In the genomic region with DNA sequence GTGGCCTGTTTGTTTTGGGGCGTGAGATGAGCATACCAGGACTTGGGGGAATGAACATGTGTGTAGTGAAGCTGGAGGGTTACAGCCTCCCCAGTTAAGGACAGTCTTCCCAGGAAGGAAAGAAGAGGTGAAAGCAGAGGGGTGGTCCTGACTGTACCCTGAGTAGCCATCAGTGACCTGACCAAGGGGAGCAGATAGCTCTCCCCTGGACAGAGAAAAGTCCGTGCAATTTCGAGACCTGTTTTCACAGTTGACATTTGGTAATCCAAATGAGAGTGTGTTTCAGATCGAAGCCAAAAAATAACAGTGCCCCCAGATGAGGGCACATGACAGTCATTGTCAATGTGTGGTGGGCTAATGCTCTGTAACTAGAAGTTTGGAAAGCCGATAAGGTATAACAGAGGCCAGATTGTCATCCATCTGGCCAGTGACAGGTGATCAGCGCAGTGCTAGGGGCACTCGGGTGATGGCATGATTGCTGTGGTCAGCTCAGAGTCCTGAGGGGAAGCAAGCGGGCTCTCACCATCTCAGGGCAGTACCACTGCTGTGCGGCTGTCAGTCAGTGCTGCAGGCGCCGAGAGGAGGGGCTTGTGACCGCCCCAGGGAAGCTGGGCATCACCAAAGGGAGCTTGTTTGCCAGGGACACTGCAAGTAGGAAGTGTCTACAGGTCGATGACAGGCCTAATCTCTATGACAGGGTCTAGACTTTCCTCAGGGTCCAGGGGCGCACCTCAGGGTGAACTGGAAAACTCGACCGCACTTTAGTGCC, we compare ENCODE assay signal across 8 cellular contexts. TPM values are rescaled to one million over a fixed set of nuclear protein-coding genes. Genes with fewer than 3 reads are reported as not detected.
DNase-seq lines count a peak whose midpoint lies in the region; ATAC-seq and TF ChIP-seq lines count a peak whose summit lies in the region.

No MANE protein-coding gene starts in this region.

- peaks cover 46 to 76% (median 69%) of the 10 kb centered on the region in 11 experiments for H3K36me3 ChIP-seq in BLaER1 treated with 17β-estradiol and CSF1 and Interleukin-3, amounts not matched to agents 10 nM and 100 nM
- H3K36me3 ChIP-seq in HUES64 (ENCODE audit: insufficient read depth, low read length) (peaks cover 62% of the 10 kb centered on the region), tibial artery (peaks cover 8 to 44% (median 33%) of the 10 kb centered on the region in 3 donors)

- no peak for DNase-seq in activated naive CD8-positive, alpha-beta T cell treated with anti-CD3 and anti-CD28 coated beads, Interleukin-2, amount 50 U/mL, for 24 hours
- no peak for DNase-seq in tibial artery
- no peak for DNase-seq in GDM1 (lab: John Stamatoyannopoulos, UW)
- no peak for DNase-seq in KG1 (lab: John Stamatoyannopoulos, UW)

- H3K9me3 ChIP-seq in BLaER1 treated with 17β-estradiol and CSF1 and Interleukin-3, amounts not matched to agents 10 nM and 100 nM (replicated peaks in 1 of 11), result no peaks in the 10 kb centered on the region
- H3K9me3 ChIP-seq in HUES64 (ENCODE audit: insufficient read depth, low read depth, low read length) (no peaks in the 10 kb centered on the region), tibial artery (no peaks in the 10 kb centered on the region)

- H3K27ac Mint-ChIP-seq in activated naive CD8-positive, alpha-beta T cell treated with anti-CD3 and anti-CD28 coated beads, Interleukin-2, amount 50 U/mL, for 24 hours, result peak overlapping the region; percentile 98

- no peaks in the 10 kb centered on the region for H3K9me3 Mint-ChIP-seq in activated naive CD8-positive, alpha-beta T cell treated with anti-CD3 and anti-CD28 coated beads, Interleukin-2, amount 50 U/mL, for 24 hours

- H3K4me1 Mint-ChIP-seq in activated naive CD8-positive, alpha-beta T cell treated with anti-CD3 and anti-CD28 coated beads, Interleukin-2, amount 50 U/mL, for 24 hours, result peaks cover 38% of the 10 kb centered on the region

- H3K4me3 Mint-ChIP-seq in activated naive CD8-positive, alpha-beta T cell treated with anti-CD3 and anti-CD28 coated beads, Interleukin-2, amount 50 U/mL, for 24 hours, result peak overlapping the region; percentile 93

- WGBS in HUES64, result 50% methylated on average over 16 of the region's 16 CpGs

- H3K27me3 ChIP-seq in BLaER1 treated with 17β-estradiol and CSF1 and Interleukin-3, amounts not matched to agents 10 nM and 100 nM, result no peaks in the 10 kb centered on the region
- H3K27me3 ChIP-seq in HUES64 (ENCODE audit: insufficient read depth, low read length) (no peaks in the 10 kb centered on the region), layer of hippocampus (ENCODE audit: control insufficient read depth, insufficient read depth, low read length) (no peaks in the 10 kb centered on the region), tibial artery (no peaks in the 10 kb centered on the region)

- H3K36me3 Mint-ChIP-seq in activated naive CD8-positive, alpha-beta T cell treated with anti-CD3 and anti-CD28 coated beads, Interleukin-2, amount 50 U/mL, for 24 hours (ENCODE audit: low read depth), result peaks cover 62% of the 10 kb centered on the region

- peaks cover 8 to 84% (median 54%) of the 10 kb centered on the region in 11 experiments; a peak in 20 of 22 replicates for H4K20me1 ChIP-seq in BLaER1 treated with 17β-estradiol and CSF1 and Interleukin-3, amounts not matched to agents 10 nM and 100 nM

- H3K27me3 Mint-ChIP-seq in activated naive CD8-positive, alpha-beta T cell treated with anti-CD3 and anti-CD28 coated beads, Interleukin-2, amount 50 U/mL, for 24 hours, result no peaks in the 10 kb centered on the region

- peak overlapping the region; percentile 87 to 98 (median 95); a peak in 17 of 22 replicates for H3K27ac ChIP-seq in BLaER1 treated with 17β-estradiol and CSF1 and Interleukin-3, amounts not matched to agents 10 nM and 100 nM
- H3K27ac ChIP-seq in HUES64 (ENCODE audit: low read depth, low read length) (no peak overlapping the region), layer of hippocampus (ENCODE audit: low read depth, low read length) (peak overlapping the region; percentile 21), tibial artery (peak overlapping the region; percentile 88 to 98)

- peak overlapping the region; percentile 82 to 99 (median 91) for H3K4me2 ChIP-seq in BLaER1 treated with 17β-estradiol and CSF1 and Interleukin-3, amounts not matched to agents 10 nM and 100 nM

- intact Hi-C loops in tibial artery (cut with DNase I; ENCODE audit: low total_unique reads), result loop anchor here (5.0 kb wide), 1 partner anchor 43 kb away; the partner anchor contains the start of gene SPAG9

- H3K4me1 ChIP-seq in BLaER1 treated with 17β-estradiol and CSF1 and Interleukin-3, amounts not matched to agents 10 nM and 100 nM, result peaks cover 25 to 44% (median 30%) of the 10 kb centered on the region in 10 experiments
- peaks cover 2% of the 10 kb centered on the region for H3K4me1 ChIP-seq in HUES64 (ENCODE audit: insufficient read depth, low read length)
- H3K4me1 ChIP-seq in tibial artery, result peaks cover 0 to 21% (median 15%) of the 10 kb centered on the region in 4 donors

- peak overlapping the region; percentile 68 to 90 (median 82) for H3K4me3 ChIP-seq in BLaER1 treated with 17β-estradiol and CSF1 and Interleukin-3, amounts not matched to agents 10 nM and 100 nM
- H3K4me3 ChIP-seq in HUES64 (ENCODE audit: low read length) (peak overlapping the region; percentile 90), tibial artery (peak overlapping the region; percentile 98 to 99)

- ATAC-seq in activated naive CD8-positive, alpha-beta T cell treated with anti-CD3 and anti-CD28 coated beads, Interleukin-2, amount 50 U/mL, for 24 hours, result no peak
- no peak for ATAC-seq in GM19452 (IDR thresholded peaks at IDR 0.05; ENCODE audit: unreplicated experiment)

- H3K9ac ChIP-seq in BLaER1 treated with 17β-estradiol and CSF1 and Interleukin-3, amounts not matched to agents 10 nM and 100 nM, result peak overlapping the region; percentile 92 to 97 (median 95)
- peak overlapping the region; percentile 62; the same call in 1 of the 2 replicates for H3K9ac ChIP-seq in HUES64 (ENCODE audit: low read depth, low read length)

- TF ChIP-seq CTCF in tibial artery (IDR thresholded peaks at IDR 0.05), result no peak

RNA-seq across cellular contexts. Expression of gene NME2, which starts 1.1 kb away (rescaled TPM):
- polyA plus RNA-seq in HUES64 (2013, experiment 1 of 2), result 529 TPM
- 477 TPM for polyA plus RNA-seq in HUES64 (2013, experiment 2 of 2)

RNA-seq across cellular contexts. Expression of gene NME1, which starts 11.7 kb away (rescaled TPM):
- polyA plus RNA-seq in HUES64 (2013, experiment 1 of 2), result 229 TPM
- 203 TPM for polyA plus RNA-seq in HUES64 (2013, experiment 2 of 2)

RNA-seq across cellular contexts. Expression of gene SPAG9, which starts 44.4 kb away (rescaled TPM):
- 31.1 TPM for polyA plus RNA-seq in HUES64 (2013, experiment 1 of 2)
- polyA plus RNA-seq in HUES64 (2013, experiment 2 of 2), result 32.3 TPM
